18 cellular contexts compared by ENCODE assay signal in genomic region chr2:32926708-32927084, GRCh38. TPM values are rescaled to one million over a fixed set of nuclear protein-coding genes. Genes with fewer than 3 reads are reported as not detected.
DNase-seq lines count a peak whose midpoint lies in the region; ATAC-seq, FAIRE-seq and TF ChIP-seq lines count a peak whose summit lies in the region.
"Had no signal": no experiment of that assay in that cellular context is flagged by ENCODE, and none has a peak within 500 bp of the region (broad histone marks: within the 10 kb centered on the region; RNA-seq: fewer than 3 reads in every experiment).

No MANE protein-coding gene starts in this region.

- H2BK15ac ChIP-seq in mesenchymal stem cell (ENCODE audit: low read depth, poor library complexity, severe bottlenecking) = no peak overlapping the region

- no peak overlapping the region for H2BK12ac ChIP-seq in mesenchymal stem cell (ENCODE audit: low read length in 2 of 2)

- H3K4me3 ChIP-seq in AG04450 (ENCODE audit: low read depth, low read length) (no peak overlapping the region), NT2/D1 (ENCODE audit: insufficient read length, low read depth) (no peak overlapping the region), endothelial cell of umbilical vein (replicated peaks in 1 of 3; ENCODE audit: insufficient read depth in 1 of 3, low read depth in 1 of 3, low read length in 3 of 3) (no peak overlapping the region), mesenchymal stem cell (ENCODE audit: insufficient read depth in 1 of 2, low read depth in 1 of 2, low read length in 2 of 2) (no peak overlapping the region), vagina (no peak overlapping the region)
- H3K4me3 ChIP-seq: cardiac muscle cell, MG63, right lobe of liver, tibial nerve had no signal

- no peaks in the 10 kb centered on the region for H3K79me2 ChIP-seq in endothelial cell of umbilical vein (ENCODE audit: control insufficient read depth, insufficient read depth, low read length)

- H3K27ac ChIP-seq in AG04450 (ENCODE audit: low read depth, low read length) (no peak overlapping the region), endothelial cell of umbilical vein (ENCODE audit: insufficient read depth, low read depth, low read length) (no peak overlapping the region), mesenchymal stem cell (ENCODE audit: low read length, poor library complexity, severe bottlenecking) (no peak overlapping the region), vagina (no peak overlapping the region)
- H3K27ac ChIP-seq: cardiac muscle cell, right lobe of liver, tibial nerve had no signal

- H3K27me3 ChIP-seq in AG04450 (ENCODE audit: control insufficient read depth, insufficient read depth, low read length) (no peaks in the 10 kb centered on the region), NT2/D1 (ENCODE audit: insufficient read depth, insufficient read length) (no peaks in the 10 kb centered on the region), endothelial cell of umbilical vein (ENCODE audit: control insufficient read depth in 2 of 2, insufficient read depth in 2 of 2, low read length in 2 of 2) (peaks cover 0 to 15% of the 10 kb centered on the region in 2 experiments), mesenchymal stem cell (ENCODE audit: control insufficient read depth in 1 of 2, insufficient read depth in 1 of 2, low read length in 2 of 2) (peaks cover 0 to 46% of the 10 kb centered on the region in 2 experiments), vagina (no peaks in the 10 kb centered on the region)
- H3K27me3 ChIP-seq: cardiac muscle cell, MG63, right lobe of liver, tibial nerve had no signal

- BruUV-seq in endothelial cell of umbilical vein (replicated peaks; lab: Mats Ljungman, UMichigan) = no TSS peak

- H4K20me1 ChIP-seq in endothelial cell of umbilical vein (replicated peaks; ENCODE audit: control insufficient read depth, extremely low read depth, insufficient read depth, low read length) = no peaks in the 10 kb centered on the region

- H3K4me1 ChIP-seq in NT2/D1 (ENCODE audit: insufficient read depth, insufficient read length) (peaks cover 3% of the 10 kb centered on the region), endothelial cell of umbilical vein (ENCODE audit: control insufficient read depth, extremely low read depth, insufficient read depth, low read length) (peaks cover 2% of the 10 kb centered on the region), mesenchymal stem cell (ENCODE audit: control insufficient read depth, insufficient read depth, low read depth, low read length) (no peaks in the 10 kb centered on the region), vagina (no peaks in the 10 kb centered on the region)
- H3K4me1 ChIP-seq: right lobe of liver, tibial nerve had no signal

- dilution Hi-C loops in endothelial cell of umbilical vein (cut with MboI; ENCODE audit: extremely low pct_ligation_motif_present, low sequenced_read_pairs) = no loop called here

- TF ChIP-seq POLR2A in endothelial cell of umbilical vein (IDR thresholded peaks at IDR 0.05; ENCODE audit: low read depth, low read length) (no peak), vagina (IDR thresholded peaks at IDR 0.05) (no peak)

- no peaks in the 10 kb centered on the region for H3K9me1 ChIP-seq in endothelial cell of umbilical vein (replicated peaks; ENCODE audit: control insufficient read depth, extremely low read depth, insufficient read depth, low read length)

- no peaks in the 10 kb centered on the region for H3K79me1 ChIP-seq in mesenchymal stem cell (replicated peaks; ENCODE audit: low read length, poor library complexity, severe bottlenecking)

- no peaks in the 10 kb centered on the region for H3K36me3 ChIP-seq in NT2/D1 (ENCODE audit: insufficient read depth, insufficient read length, low read length)
- H3K36me3 ChIP-seq in endothelial cell of umbilical vein (ENCODE audit: control insufficient read depth in 2 of 2, extremely low read depth in 1 of 2, insufficient read depth in 2 of 2, low read length in 2 of 2) = no peaks in the 10 kb centered on the region
- H3K36me3 ChIP-seq in mesenchymal stem cell (ENCODE audit: control insufficient read depth in 1 of 2, insufficient read depth in 2 of 2, low read depth in 1 of 2, low read length in 2 of 2) = no peaks in the 10 kb centered on the region
- H3K36me3 ChIP-seq in vagina = no peaks in the 10 kb centered on the region
- H3K36me3 ChIP-seq: cardiac muscle cell, MG63, right lobe of liver, tibial nerve had no signal

- H3K23ac ChIP-seq in mesenchymal stem cell (ENCODE audit: low read length in 2 of 2) = no peak overlapping the region

- WGBS in mesenchymal stem cell = 59% methylated on average over 2 of the region's 2 CpGs

- H4K8ac ChIP-seq in mesenchymal stem cell (ENCODE audit: low read length) = no peak overlapping the region

- H3K9me3 ChIP-seq in AG04450 (ENCODE audit: control insufficient read depth, insufficient read depth, low read length) (no peaks in the 10 kb centered on the region), NT2/D1 (ENCODE audit: insufficient read depth, low read length) (no peaks in the 10 kb centered on the region), endothelial cell of umbilical vein (replicated peaks; ENCODE audit: control insufficient read depth, insufficient read depth, low read length) (no peaks in the 10 kb centered on the region), mesenchymal stem cell (ENCODE audit: control insufficient read depth, low read length) (peaks cover 4% of the 10 kb centered on the region), vagina (no peaks in the 10 kb centered on the region)
- H3K9me3 ChIP-seq: MG63, right lobe of liver, tibial nerve had no signal

- CTCF ChIA-PET in AG04450 (lab: Charles Lee) = no interaction called here
- CTCF ChIA-PET in endothelial cell of umbilical vein (lab: Charles Lee) = interaction anchor here (0.6 to 1.0 kb wide), 3 partner anchors 19 to 134 kb away, joined by 3 to 5 read pairs (median 4); partner anchors contain the start of gene LTBP1

- H3K14ac ChIP-seq in mesenchymal stem cell (ENCODE audit: low read length in 2 of 2) = no peak overlapping the region

- no peak overlapping the region for H2AK5ac ChIP-seq in mesenchymal stem cell (ENCODE audit: low read length, severe bottlenecking)

- no peak overlapping the region for H2BK5ac ChIP-seq in mesenchymal stem cell (ENCODE audit: low read depth, low read length, poor library complexity, severe bottlenecking)

- no peak overlapping the region for H4K91ac ChIP-seq in mesenchymal stem cell (ENCODE audit: low read length)

- no peak for ATAC-seq in GM18519 (IDR thresholded peaks at IDR 0.05; ENCODE audit: low FRiP score, unreplicated experiment)
- no peak for ATAC-seq in HG03439 (IDR thresholded peaks at IDR 0.05; ENCODE audit: unreplicated experiment)
- ATAC-seq in GM18511 (IDR thresholded peaks at IDR 0.05; ENCODE audit: unreplicated experiment) = no peak
- ATAC-seq: activated T-helper 17 cell treated with anti-CD3 and anti-CD28 coated beads, Interleukin-2, amount 50 U/mL, for 72 hours had no signal

- H3K4me2 ChIP-seq in endothelial cell of umbilical vein (ENCODE audit: insufficient read depth, low read length) (no peak overlapping the region), mesenchymal stem cell (ENCODE audit: low read length, poor library complexity, severe bottlenecking) (no peak overlapping the region)

- H2BK120ac ChIP-seq in mesenchymal stem cell (ENCODE audit: low read depth, low read length) = no peak overlapping the region

- no peak overlapping the region for H3K18ac ChIP-seq in mesenchymal stem cell (ENCODE audit: low read depth in 1 of 2, low read length in 2 of 2)

- H3K9ac ChIP-seq in NT2/D1 (ENCODE audit: insufficient read length, low read depth) (no peak overlapping the region), endothelial cell of umbilical vein (replicated peaks; ENCODE audit: extremely low read depth, insufficient read depth, low read length) (no peak overlapping the region), mesenchymal stem cell (ENCODE audit: low read length) (no peak overlapping the region)

- H3K4ac ChIP-seq in mesenchymal stem cell (ENCODE audit: low read depth in 1 of 2, low read length in 2 of 2) = no peak overlapping the region

- POLR2A ChIA-PET in AG04450 (lab: Yijun Ruan, JAX) = interaction anchor here (0.9 kb wide), 1 partner anchor 94 kb away, joined by 3 read pairs; no protein-coding TSS in a partner anchor
- POLR2A ChIA-PET in endothelial cell of umbilical vein (lab: Charles Lee) = no interaction called here

- intact Hi-C loops in endothelial cell of umbilical vein (cut with micrococcal nuclease) (loop anchor here (2.0 kb wide), 1 partner anchor 134 kb away; no protein-coding TSS in a partner anchor), vagina (cut with DNase I) (no loop called here)

- peak; percentile 68 for FAIRE-seq in endothelial cell of umbilical vein (lab: Jason Lieb, UNC)
- FAIRE-seq: frontal cortex had no signal

- TF ChIP-seq CTCF in AG04450 (IDR thresholded peaks at IDR 0.05; ENCODE audit: low read depth, low read length) (no peak), endothelial cell of umbilical vein (IDR thresholded peaks at IDR 0.05; ENCODE audit: extremely low read depth in 1 of 2, insufficient read depth in 1 of 2, low read depth in 1 of 2, low read length in 2 of 2) (no peak), vagina (IDR thresholded peaks at IDR 0.05) (no peak)

- H2AFZ ChIP-seq in endothelial cell of umbilical vein (ENCODE audit: low read depth, low read length) (no peak overlapping the region), mesenchymal stem cell (ENCODE audit: low read depth, low read length) (no peak overlapping the region)

- DNase-seq in AG04450 (ENCODE audit: low read depth, low spot score) = peak; percentile 72
- peak; percentile 75 for DNase-seq in NT2/D1 (ENCODE audit: low read depth, low spot score)
- DNase-seq in endothelial cell of umbilical vein (ENCODE audit: low read depth, low spot score) = peak; percentile 96
- DNase-seq in mesenchymal stem cell = peak; percentile 71
- no peak for DNase-seq in vagina (ENCODE audit: extremely low spot score in 2 of 2)
- DNase-seq: activated CD4-positive, alpha-beta T cell treated with anti-CD3 and anti-CD28 coated beads, Interleukin-2, amount 10 ng/mL, durations not matched to agents 7 days and 5 days; GDM1; mammary epithelial cell; MG63; NCI-H526; right lobe of liver had no signal

TF ChIP-seq in endothelial cell of umbilical vein, 7 proteins besides CTCF, POLR2A, EP300 and RAD21 (continues in another document):
- TF ChIP-seq GATA2 (IDR thresholded peaks at IDR 0.05; ENCODE audit: insufficient read depth, insufficient read length, low read depth, low read length) = no peak

RNA-seq across cellular contexts. Expression of gene LTBP1, which starts 20.1 kb away (rescaled TPM):
- 517 and 522 TPM in 2 replicates for polyA plus RNA-seq in AG04450 (2011; rRNA removed)
- polyA minus RNA-seq in AG04450 (2011; rRNA and poly(A)+ RNA removed) = 709 and 772 TPM in 2 replicates
- total RNA-seq in endothelial cell of umbilical vein = 68.2 and 107 TPM in 2 replicates
- polyA plus RNA-seq in endothelial cell of umbilical vein = 40.9 and 57.4 TPM in 2 replicates
- polyA plus RNA-seq in endothelial cell of umbilical vein (2011; cell fraction: cytosol; rRNA removed) = 55.1 and 68.5 TPM in 2 replicates
- polyA plus RNA-seq in endothelial cell of umbilical vein (2011; cell fraction: nucleus; rRNA removed) = 59.4 and 67.7 TPM in 2 replicates
- polyA plus RNA-seq in endothelial cell of umbilical vein (2012) = 211 and 247 TPM in 2 replicates
- polyA minus RNA-seq in endothelial cell of umbilical vein = 110 and 167 TPM in 2 replicates
- not detected for polyA minus RNA-seq in endothelial cell of umbilical vein (2011; cell fraction: cytosol; rRNA and poly(A)+ RNA removed)
- 70.7 and 85.8 TPM in 2 replicates for polyA minus RNA-seq in endothelial cell of umbilical vein (2011; cell fraction: nucleus; rRNA and poly(A)+ RNA removed)
- 87.9 TPM for polyA plus RNA-seq in mesenchymal stem cell (2013, experiment 1 of 2)
- polyA plus RNA-seq in mesenchymal stem cell (2013, experiment 2 of 2) = 86.6 TPM
- total RNA-seq in vagina = 48.4 TPM

Comparison
In these comparisons a context has a peak if more than half of its experiments do, and no peak if none do; other contexts are left out.
1. DNase-seq: peak in AG04450 (single experiment), NT2/D1 (single experiment), endothelial cell of umbilical vein (single experiment) and mesenchymal stem cell (single experiment); none in vagina (0 of 2).